In genomic region chr5:76582252-76583162, GRCh38 we compare ENCODE assay signal across 7 cellular contexts. TPM values are rescaled to one million over a fixed set of nuclear protein-coding genes. Genes with fewer than 3 reads are reported as not detected.
DNase-seq lines count a peak whose midpoint lies in the region; ATAC-seq and TF ChIP-seq lines count a peak whose summit lies in the region.

No MANE protein-coding gene starts in this region.

- H3K27me3 Mint-ChIP-seq in mesothelial cell of epicardium (ENCODE audit: low read depth), result no peaks in the 10 kb centered on the region

- H3K36me3 Mint-ChIP-seq in mesothelial cell of epicardium, result no peaks in the 10 kb centered on the region

- peak overlapping the region; percentile 33 for H3K27ac Mint-ChIP-seq in mesothelial cell of epicardium

- no peak for TF ChIP-seq CTCF in mesothelial cell of epicardium (IDR thresholded peaks at IDR 0.05; ENCODE audit: unreplicated experiment)

- no peak overlapping the region for H3K4me3 Mint-ChIP-seq in mesothelial cell of epicardium

- H3K9me3 Mint-ChIP-seq in mesothelial cell of epicardium, result no peaks in the 10 kb centered on the region

- peaks cover 25% of the 10 kb centered on the region for H3K4me1 Mint-ChIP-seq in mesothelial cell of epicardium

- DNase-seq in SKM-1 (lab: John Stamatoyannopoulos, UW; ENCODE audit: unreplicated experiment), result peak; percentile 43
- no peak for DNase-seq in mesothelial cell of epicardium (ENCODE audit: low spot score in 2 of 2, unreplicated experiment in 2 of 2)
- no peak for DNase-seq in NCI-H1694 (lab: John Stamatoyannopoulos, UW)
- no peak for DNase-seq in hypothalamus (lab: John Stamatoyannopoulos, UW)

- ATAC-seq in GM19324 (IDR thresholded peaks at IDR 0.05; ENCODE audit: low FRiP score, unreplicated experiment) (peak; percentile 86), HG02885 (IDR thresholded peaks at IDR 0.05; ENCODE audit: poor library complexity, unreplicated experiment) (peak; percentile 95), SK-N-SH treated with all-trans-retinoic acid at 6 μM for 48 hours (no peak)

TF ChIP-seq in SK-N-SH treated with all-trans-retinoic acid at 6 μM for 48 hours, 23 proteins besides CTCF, POLR2A, EP300 and RAD21:
- TF ChIP-seq CSDC2 (CRISPR knock-in tag; IDR thresholded peaks at IDR 0.05) (no peak), ZFP3 (CRISPR knock-in tag; IDR thresholded peaks at IDR 0.05) (no peak), ISL1 (CRISPR knock-in tag; IDR thresholded peaks at IDR 0.05) (no peak), OSR1 (CRISPR knock-in tag; IDR thresholded peaks at IDR 0.05) (no peak), PPARA (CRISPR knock-in tag; IDR thresholded peaks at IDR 0.05; ENCODE audit: borderline replicate concordance) (no peak), ZNF70 (CRISPR knock-in tag; IDR thresholded peaks at IDR 0.05) (no peak), ZC3H10 (CRISPR knock-in tag; IDR thresholded peaks at IDR 0.05) (no peak), ARNTL (CRISPR knock-in tag; IDR thresholded peaks at IDR 0.05; ENCODE audit: borderline replicate concordance, low read depth) (no peak), SNAI2 (CRISPR knock-in tag; IDR thresholded peaks at IDR 0.05) (no peak), RARB (CRISPR knock-in tag; IDR thresholded peaks at IDR 0.05) (no peak)
TF ChIP-seq in SK-N-SH treated with all-trans-retinoic acid at 6 μM for 48 hours: peak in this region for 0.

RNA-seq across cellular contexts. Expression of gene F2RL2, which starts 40.7 kb away (rescaled TPM):
- total RNA-seq in mesothelial cell of epicardium, result 1.4 to 3.3 TPM (median 2.4 TPM) in 3 replicates
